Comparison of ENCODE assay signal across 26 cellular contexts in the genomic region with DNA sequence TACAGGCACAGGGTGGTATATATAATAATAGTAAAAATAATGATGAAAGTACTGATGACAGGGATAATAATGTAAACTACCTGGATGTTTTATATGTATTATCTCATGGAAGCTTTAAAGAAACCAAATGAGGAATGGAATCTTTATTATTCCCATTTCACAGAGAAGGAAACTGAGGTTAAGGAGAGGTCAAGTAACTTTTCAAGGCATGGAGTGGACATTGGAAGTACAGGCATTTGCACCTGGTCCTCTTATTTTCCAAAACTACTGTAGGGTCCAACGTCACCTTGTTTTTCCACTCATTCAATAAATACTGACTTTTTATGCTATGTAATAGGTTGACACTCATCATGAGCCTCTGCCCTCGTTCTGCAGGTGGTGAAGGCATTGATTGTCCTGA.
"Had no signal": no experiment of that assay in that cellular context is flagged by ENCODE, and none has a peak within 500 bp of the region (broad histone marks: within the 10 kb centered on the region; RNA-seq: fewer than 3 reads in every experiment).

No MANE protein-coding gene starts in this region.

- H3K4me3 ChIP-seq: colonic mucosa, esophagus squamous epithelium, gastrocnemius medialis, heart right ventricle, left lung, lower lobe of right lung, mucosa of descending colon had no signal

- DNase-seq: colonic mucosa; cortex of kidney; effector CD8-positive, alpha-beta T cell; effector memory CD8-positive, alpha-beta T cell; endodermal cell; erythroblast; esophagus squamous epithelium; foreskin fibroblast; foreskin melanocyte; gastrocnemius medialis; glutamatergic neuron; head of caudate nucleus; heart right ventricle; hippocampal formation; left cardiac atrium; left lung; left ventricle myocardium superior; lower lobe of right lung; mesenchymal stem cell; mucosa of descending colon; naive B cell had no signal

- H3K9me3 ChIP-seq: colonic mucosa, esophagus squamous epithelium, gastrocnemius medialis, heart right ventricle, left lung, lower lobe of right lung, mucosa of descending colon had no signal

- ATAC-seq: effector memory CD8-positive, alpha-beta T cell; esophagus mucosa; gastrocnemius medialis; heart right ventricle; left cardiac atrium; left lung; left ventricle myocardium superior; lower lobe of right lung; mucosa of descending colon had no signal

- FAIRE-seq: endometrium, islet of Langerhans, keratinocyte had no signal

- H3K36me3 ChIP-seq: colonic mucosa, gastrocnemius medialis, left lung, lower lobe of right lung had no signal

- H3K4me1 ChIP-seq: colonic mucosa, esophagus squamous epithelium, gastrocnemius medialis, lower lobe of right lung had no signal

- H3K27me3 ChIP-seq: colonic mucosa, gastrocnemius medialis, left lung had no signal

- H3K27ac ChIP-seq: colonic mucosa, epithelial cell of prostate, esophagus squamous epithelium, gastrocnemius medialis, heart right ventricle, left lung, lower lobe of right lung had no signal
